In the genomic region with DNA sequence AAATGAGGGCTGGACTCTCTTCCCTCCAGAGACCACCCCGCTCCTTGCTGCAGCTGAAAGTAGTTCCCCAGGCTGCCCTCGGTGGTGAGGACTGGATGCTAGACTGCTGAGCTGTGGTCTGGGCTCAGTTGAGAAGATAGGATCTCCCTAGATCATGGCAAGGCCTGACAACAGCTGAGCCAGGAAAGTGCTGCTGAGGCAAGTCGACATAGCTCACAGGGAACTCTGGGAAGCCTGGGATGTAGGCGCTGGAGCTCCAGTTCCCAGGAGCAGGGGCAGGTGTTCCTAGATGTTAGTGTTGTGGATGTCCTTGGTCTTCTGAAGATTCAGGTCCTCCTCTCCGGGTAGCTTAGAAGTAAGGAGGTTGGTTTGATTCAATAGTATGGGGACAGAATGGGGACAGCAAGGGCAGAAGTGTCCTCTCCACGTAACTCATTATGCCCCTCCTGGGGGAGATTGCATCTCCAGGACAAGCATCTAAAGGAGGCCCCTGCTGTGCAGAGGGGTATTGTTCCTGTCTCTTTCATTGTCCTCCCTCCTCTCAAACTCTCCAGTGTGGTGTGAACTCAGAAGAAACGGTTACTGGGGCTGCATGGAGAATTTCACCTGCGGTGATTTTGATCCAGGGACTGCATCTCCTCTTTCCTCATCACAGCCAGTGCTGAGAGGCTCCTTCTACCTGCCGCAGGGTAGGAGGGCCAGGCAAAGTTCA, we compare ENCODE assay signal across 18 cellular contexts. TPM values are rescaled to one million over a fixed set of nuclear protein-coding genes. Genes with fewer than 3 reads are reported as not detected.
DNase-seq lines count a peak whose midpoint lies in the region; ATAC-seq and TF ChIP-seq lines count a peak whose summit lies in the region.
"Had no signal": no experiment of that assay in that cellular context is flagged by ENCODE, and none has a peak within 500 bp of the region (broad histone marks: within the 10 kb centered on the region; RNA-seq: fewer than 3 reads in every experiment).

No MANE protein-coding gene starts in this region.

- no peak for ATAC-seq in upper lobe of right lung
- ATAC-seq: right cardiac atrium had no signal

- no peak overlapping the region for H3K14ac ChIP-seq in neuronal stem cell (ENCODE audit: low read length)

- H3K27me3 ChIP-seq in neuronal stem cell (ENCODE audit: control insufficient read depth in 3 of 3, insufficient read depth in 3 of 3, low read depth in 1 of 3, low read length in 3 of 3): no peaks in the 10 kb centered on the region
- no peaks in the 10 kb centered on the region for H3K27me3 ChIP-seq in upper lobe of right lung
- H3K27me3 ChIP-seq: transverse colon had no signal

- H3K36me3 ChIP-seq in neuronal stem cell (replicated peaks in 1 of 2; ENCODE audit: control insufficient read depth in 2 of 2, insufficient read depth in 2 of 2, low read length in 2 of 2) (peaks cover 10 to 28% of the 10 kb centered on the region in 2 donors), upper lobe of right lung (peaks cover 14% of the 10 kb centered on the region)
- H3K36me3 ChIP-seq: transverse colon had no signal

- peak overlapping the region; percentile 11 for H3K23ac ChIP-seq in neuronal stem cell (ENCODE audit: low read depth, low read length, poor library complexity)

- H3K4me3 ChIP-seq in neuronal stem cell (ENCODE audit: low read length in 2 of 2) (no peak overlapping the region), upper lobe of right lung (no peak overlapping the region)
- H3K4me3 ChIP-seq: A549, GM12878, GM23248, transverse colon had no signal

- intact Hi-C loops in upper lobe of right lung (cut with DNase I): no loop called here

- no CpG with 5 or more reads among the region's 9 CpGs for WGBS in neuronal stem cell (ENCODE audit: extremely low coverage in 2 of 2, insufficient read length in 2 of 2, insufficient replicate concordance in 1 of 2), 2 donors

- peaks cover 14 to 22% of the 10 kb centered on the region in 2 donors for H3K4me1 ChIP-seq in neuronal stem cell (ENCODE audit: control insufficient read depth in 2 of 2, insufficient read depth in 1 of 2, low read depth in 1 of 2, low read length in 2 of 2)
- peaks cover 49% of the 10 kb centered on the region for H3K4me1 ChIP-seq in upper lobe of right lung

- peak overlapping the region; percentile 15 for H3K18ac ChIP-seq in neuronal stem cell (ENCODE audit: low read length)

- H2BK5ac ChIP-seq in neuronal stem cell (ENCODE audit: low read length): no peak overlapping the region

- H3K9ac ChIP-seq in neuronal stem cell (ENCODE audit: low read depth, low read length, poor library complexity): peak overlapping the region; percentile 38
- H3K9ac ChIP-seq: GM23248 had no signal

- DNase-seq in NCI-H2227 treated with DMSO at 0.1 percent for 48 hours (lab: John Stamatoyannopoulos, UW) (peak; percentile 39), NCI-H2227 (lab: John Stamatoyannopoulos, UW; ENCODE audit: unreplicated experiment) (no peak), G401 (ENCODE audit: low spot score) (peak; percentile 26), neuronal stem cell (ENCODE audit: low spot score) (no peak), upper lobe of right lung (no peak), SK-N-DZ (ENCODE audit: low spot score) (no peak), NCI-H1092 (lab: John Stamatoyannopoulos, UW) (no peak)
- DNase-seq: mammary epithelial cell, NCI-H187 treated with DMSO at 0.1 percent for 48 hours, transverse colon had no signal

- H3K79me1 ChIP-seq in neuronal stem cell (ENCODE audit: low read depth, low read length): no peaks in the 10 kb centered on the region

- H3K27ac ChIP-seq in angular gyrus (ENCODE audit: low read depth, low read length): peak overlapping the region; percentile 37
- H3K27ac ChIP-seq in neuronal stem cell (replicated peaks; ENCODE audit: low read length): peak overlapping the region; percentile 35
- H3K27ac ChIP-seq in upper lobe of right lung: no peak overlapping the region
- H3K27ac ChIP-seq: A549, GM23248, transverse colon had no signal

- no peak overlapping the region for H2BK120ac ChIP-seq in neuronal stem cell (ENCODE audit: low read depth, low read length)

- H2AK5ac ChIP-seq in neuronal stem cell (ENCODE audit: low read depth, low read length): no peak overlapping the region

- H2BK15ac ChIP-seq in neuronal stem cell (ENCODE audit: low read length): no peak overlapping the region

- no peak overlapping the region for H2BK12ac ChIP-seq in neuronal stem cell (ENCODE audit: low read length)

- no peak overlapping the region for H3K4ac ChIP-seq in neuronal stem cell (ENCODE audit: low read length)

- in situ Hi-C loops in G401 (cut with HindIII; ENCODE audit: low sequenced_read_pairs): no loop called here

- no peak overlapping the region for H4K91ac ChIP-seq in neuronal stem cell (ENCODE audit: low read depth, low read length, poor library complexity)

- H3K4me2 ChIP-seq in neuronal stem cell (ENCODE audit: insufficient read depth, low read length, poor library complexity, severe bottlenecking): no peak overlapping the region
- H3K4me2 ChIP-seq: A549 had no signal

- H4K8ac ChIP-seq in neuronal stem cell (ENCODE audit: low read depth, low read length): no peak overlapping the region

- H2AFZ ChIP-seq in neuronal stem cell (ENCODE audit: low read length): no peak overlapping the region
- H2AFZ ChIP-seq: GM23248 had no signal

- no peak for TF ChIP-seq CTCF in upper lobe of right lung (IDR thresholded peaks at IDR 0.05)

- H3K9me3 ChIP-seq in neuronal stem cell (replicated peaks in 1 of 2; ENCODE audit: control insufficient read depth in 2 of 2, insufficient read depth in 1 of 2, low read depth in 1 of 2, low read length in 2 of 2) (no peaks in the 10 kb centered on the region), upper lobe of right lung (no peaks in the 10 kb centered on the region)
- H3K9me3 ChIP-seq: A549, transverse colon had no signal

RNA-seq across cellular contexts. Expression of gene CYB561D1, which starts 3.7 kb away (rescaled TPM):
- total RNA-seq in G401 (2014; rRNA removed; shearing (Covaris generic)): 0.31 and 3.1 TPM in 2 replicates
- polyA plus RNA-seq in neuronal stem cell (2013, experiment 1 of 2): 2.8 TPM
- polyA plus RNA-seq in neuronal stem cell (2013, experiment 2 of 2): 2.6 TPM
- 13.1 TPM for total RNA-seq in upper lobe of right lung
- polyA plus RNA-seq in SK-N-DZ (2014; cell fraction: cytosol; rRNA removed): 7.8 and 8.4 TPM in 2 replicates
- polyA plus RNA-seq in SK-N-DZ (2014; cell fraction: nucleus; rRNA removed): 6.6 and 8.0 TPM in 2 replicates

RNA-seq across cellular contexts. Expression of gene AMIGO1, which starts 11.9 kb away (rescaled TPM):
- total RNA-seq in G401 (2014; rRNA removed; shearing (Covaris generic)): 0.07 and 0.25 TPM in 2 replicates
- polyA plus RNA-seq in neuronal stem cell (2013, experiment 1 of 2): 4.8 TPM
- 4.9 TPM for polyA plus RNA-seq in neuronal stem cell (2013, experiment 2 of 2)
- 13.3 TPM for total RNA-seq in upper lobe of right lung
- polyA plus RNA-seq in SK-N-DZ (2014; cell fraction: cytosol; rRNA removed): 3.3 and 4.5 TPM in 2 replicates
- 2.1 and 2.6 TPM in 2 replicates for polyA plus RNA-seq in SK-N-DZ (2014; cell fraction: nucleus; rRNA removed)

RNA-seq across cellular contexts. Expression of gene ATXN7L2, which starts 13.9 kb away (rescaled TPM):
- 2.9 and 6.8 TPM in 2 replicates for total RNA-seq in G401 (2014; rRNA removed; shearing (Covaris generic))
- polyA plus RNA-seq in neuronal stem cell (2013, experiment 1 of 2): 11.1 TPM
- 10.8 TPM for polyA plus RNA-seq in neuronal stem cell (2013, experiment 2 of 2)
- total RNA-seq in upper lobe of right lung: 4.6 TPM
- polyA plus RNA-seq in SK-N-DZ (2014; cell fraction: cytosol; rRNA removed): 11.1 and 15.7 TPM in 2 replicates
- polyA plus RNA-seq in SK-N-DZ (2014; cell fraction: nucleus; rRNA removed): 43.6 and 59.5 TPM in 2 replicates

RNA-seq across cellular contexts. Expression of gene SYPL2, which starts 31.3 kb away (rescaled TPM):
- not detected in 2 replicates for total RNA-seq in G401 (2014; rRNA removed; shearing (Covaris generic))
- not detected for polyA plus RNA-seq in neuronal stem cell (2013, experiment 1 of 2)
- polyA plus RNA-seq in neuronal stem cell (2013, experiment 2 of 2): not detected
- total RNA-seq in upper lobe of right lung: 3.1 TPM
- 0.07 and 0.08 TPM in 2 replicates for polyA plus RNA-seq in SK-N-DZ (2014; cell fraction: cytosol; rRNA removed)
- polyA plus RNA-seq in SK-N-DZ (2014; cell fraction: nucleus; rRNA removed): not detected in 2 replicates
- total RNA-seq: mammary epithelial cell had no signal

RNA-seq across cellular contexts. Expression of gene GPR61, which starts 42.1 kb away (rescaled TPM):
- total RNA-seq in G401 (2014; rRNA removed; shearing (Covaris generic)): not detected in 2 replicates
- 0.28 TPM for polyA plus RNA-seq in neuronal stem cell (2013, experiment 1 of 2)
- polyA plus RNA-seq in neuronal stem cell (2013, experiment 2 of 2): 0.17 TPM
- total RNA-seq in upper lobe of right lung: not detected
- not detected in 2 replicates for polyA plus RNA-seq in SK-N-DZ (2014; cell fraction: cytosol; rRNA removed)
- not detected in 2 replicates for polyA plus RNA-seq in SK-N-DZ (2014; cell fraction: nucleus; rRNA removed)
- total RNA-seq: epithelial cell of proximal tubule, GM23248, HT1080, M059J, transverse colon had no signal
- polyA plus RNA-seq: GM23248, mammary epithelial cell had no signal

Comparison
In these comparisons a context has a peak if more than half of its experiments do, and no peak if none do; other contexts are left out.
1. DNase-seq: peak in NCI-H2227 treated with DMSO at 0.1 percent for 48 hours (single experiment) and G401 (single experiment); none in NCI-H2227 (single experiment), neuronal stem cell (single experiment), upper lobe of right lung (single experiment), SK-N-DZ (single experiment) and NCI-H1092 (single experiment).
2. RNA of gene AMIGO1, which starts 11.9 kb away (total RNA-seq): 13.3 TPM in upper lobe of right lung (single experiment); 0.07 to 0.25 TPM in G401; every median in the first group is over 10 times any median in the second.